In genomic region chr6:100112855-100113508, GRCh38 we compare ENCODE assay signal across 17 cellular contexts.
A peak's percentile ranks its signal among the peaks of the same experiment; 100 is the strongest.
DNase-seq lines count a peak whose midpoint lies in the region; TF ChIP-seq lines count a peak whose summit lies in the region.
"Had no signal": no experiment of that assay in that cellular context is flagged by ENCODE, and none has a peak within 500 bp of the region (broad histone marks: within the 10 kb centered on the region; RNA-seq: fewer than 3 reads in every experiment).

No MANE protein-coding gene starts in this region.

- peak overlapping the region; percentile 9 for H3K9ac ChIP-seq in mesenchymal stem cell (ENCODE audit: low read length)

- no peak overlapping the region for H2BK12ac ChIP-seq in mesenchymal stem cell (ENCODE audit: low read length in 2 of 2)

- H4K91ac ChIP-seq in mesenchymal stem cell (ENCODE audit: low read length), result no peak overlapping the region

- no peak overlapping the region for H3K18ac ChIP-seq in mesenchymal stem cell (ENCODE audit: low read depth in 1 of 2, low read length in 2 of 2)

- DNase-seq in NCI-H748 (lab: John Stamatoyannopoulos, UW; ENCODE audit: unreplicated experiment) (peak; percentile 14), NCI-H748 treated with DMSO at 0.1 percent for 48 hours (lab: John Stamatoyannopoulos, UW) (no peak), SJCRH30 (peak; percentile 16 to 59), mesenchymal stem cell (no peak), NCI-H345 (lab: John Stamatoyannopoulos, UW) (no peak), dorsolateral prefrontal cortex (no peak), LoVo (ENCODE audit: low spot score) (no peak)
- DNase-seq: Calu3, DMS79 treated with DMSO at 0.1 percent for 48 hours, IMR-90, KG1, MM.1S, NCI-H1417 treated with DMSO at 0.1 percent for 48 hours, NCI-H187, NCI-H2081 treated with DMSO at 0.1 percent for 48 hours, NCI-H446 treated with DMSO at 0.1 percent for 48 hours, NCI-H526 had no signal

- H2AFZ ChIP-seq in mesenchymal stem cell (ENCODE audit: low read depth, low read length), result no peak overlapping the region

- H3K4me2 ChIP-seq in mesenchymal stem cell (ENCODE audit: low read length, poor library complexity, severe bottlenecking), result no peak overlapping the region

- H2BK15ac ChIP-seq in mesenchymal stem cell (ENCODE audit: low read depth, poor library complexity, severe bottlenecking), result no peak overlapping the region

- no peak overlapping the region for H2AK5ac ChIP-seq in mesenchymal stem cell (ENCODE audit: low read length, severe bottlenecking)

- H3K9me3 ChIP-seq in SJCRH30 (replicated peaks), result no peaks in the 10 kb centered on the region
- H3K9me3 ChIP-seq in mesenchymal stem cell (ENCODE audit: control insufficient read depth, low read length), result no peaks in the 10 kb centered on the region

- WGBS in mesenchymal stem cell, result 61% methylated on average over 8 of the region's 8 CpGs

- no peak overlapping the region for H2BK5ac ChIP-seq in mesenchymal stem cell (ENCODE audit: low read depth, low read length, poor library complexity, severe bottlenecking)

- no peaks in the 10 kb centered on the region for H3K79me1 ChIP-seq in mesenchymal stem cell (replicated peaks; ENCODE audit: low read length, poor library complexity, severe bottlenecking)

- H3K27me3 ChIP-seq in SJCRH30, result no peaks in the 10 kb centered on the region
- peaks cover 0 to 17% of the 10 kb centered on the region in 2 experiments for H3K27me3 ChIP-seq in mesenchymal stem cell (ENCODE audit: control insufficient read depth in 1 of 2, insufficient read depth in 1 of 2, low read length in 2 of 2)
- peaks cover 0 to 15% (median 3%) of the 10 kb centered on the region in 45 donors for H3K27me3 ChIP-seq in dorsolateral prefrontal cortex

- H3K14ac ChIP-seq in mesenchymal stem cell (ENCODE audit: low read length in 2 of 2), result no peak overlapping the region

- no peak overlapping the region for H3K4ac ChIP-seq in mesenchymal stem cell (ENCODE audit: low read depth in 1 of 2, low read length in 2 of 2)

- no peak overlapping the region for H3K23ac ChIP-seq in mesenchymal stem cell (ENCODE audit: low read length in 2 of 2)

- no peaks in the 10 kb centered on the region for H3K36me3 ChIP-seq in SJCRH30
- H3K36me3 ChIP-seq in mesenchymal stem cell (ENCODE audit: control insufficient read depth in 1 of 2, insufficient read depth in 2 of 2, low read depth in 1 of 2, low read length in 2 of 2), result no peaks in the 10 kb centered on the region

- no peak for TF ChIP-seq CTCF in dorsolateral prefrontal cortex (IDR thresholded peaks at IDR 0.05 in 54 of 56, conservative IDR thresholded peaks at IDR 0.05 in 2 of 56; ENCODE audit: low read depth in 1 of 56, partially characterized antibody in 56 of 56)

- intact Hi-C loops in dorsolateral prefrontal cortex (cut with DNase I), result loop anchor here in 1 of 2 donors (10.0 kb wide), 1 partner anchor 362 kb away; no protein-coding TSS in a partner anchor

- peak overlapping the region; percentile 62 for H3K27ac ChIP-seq in SJCRH30
- H3K27ac ChIP-seq in mesenchymal stem cell (ENCODE audit: low read length, poor library complexity, severe bottlenecking), result no peak overlapping the region
- no peak overlapping the region for H3K27ac ChIP-seq in dorsolateral prefrontal cortex

- peaks cover 21% of the 10 kb centered on the region for H3K4me1 ChIP-seq in SJCRH30
- H3K4me1 ChIP-seq in mesenchymal stem cell (ENCODE audit: control insufficient read depth, insufficient read depth, low read depth, low read length), result no peaks in the 10 kb centered on the region

- peak overlapping the region; percentile 37 for H3K4me3 ChIP-seq in SJCRH30
- no peak overlapping the region for H3K4me3 ChIP-seq in mesenchymal stem cell (ENCODE audit: insufficient read depth in 1 of 2, low read depth in 1 of 2, low read length in 2 of 2)
- no peak overlapping the region for H3K4me3 ChIP-seq in dorsolateral prefrontal cortex

- no peak overlapping the region for H4K8ac ChIP-seq in mesenchymal stem cell (ENCODE audit: low read length)

- no peak overlapping the region for H2BK120ac ChIP-seq in mesenchymal stem cell (ENCODE audit: low read depth, low read length)

Comparison
In these comparisons a context has a peak if more than half of its experiments do, and no peak if none do; other contexts are left out.
1. DNase-seq: peak in NCI-H748 (single experiment) and SJCRH30 (2 of 2); none in NCI-H748 treated with DMSO at 0.1 percent for 48 hours (single experiment), mesenchymal stem cell (single experiment), NCI-H345 (single experiment), dorsolateral prefrontal cortex (0 of 10) and LoVo (single experiment).